In genomic region chr17:64174686-64175456, GRCh38 we compare ENCODE assay signal across 1 cellular context.
TF ChIP-seq lines count a peak whose summit lies in the region.

No MANE protein-coding gene starts in this region.

TF ChIP-seq in IMR-90, 13 proteins besides CTCF, POLR2A, EP300 and RAD21 (continued from another document):
- TF ChIP-seq USF2 (IDR thresholded peaks at IDR 0.05; ENCODE audit: low read depth, low read length) (no peak), RFX5 (IDR thresholded peaks at IDR 0.05; ENCODE audit: low read depth, low read length) (no peak), MAZ (IDR thresholded peaks at IDR 0.05; ENCODE audit: borderline replicate concordance, low read depth, low read length) (no peak), CEBPB (IDR thresholded peaks at IDR 0.05; ENCODE audit: low read depth, low read length) (no peak), BHLHE40 (IDR thresholded peaks at IDR 0.05; ENCODE audit: low read depth, low read length) (peak; percentile 36; the same call in 1 of the 2 replicates), MXI1 (IDR thresholded peaks at IDR 0.05; ENCODE audit: borderline replicate concordance, low read depth, low read length) (no peak), SMC3 (IDR thresholded peaks at IDR 0.05; ENCODE audit: low read depth, low read length) (no peak), MAFK (IDR thresholded peaks at IDR 0.05; ENCODE audit: low read depth, low read length) (peak; percentile 47; the same call in 1 of the 2 replicates), RCOR1 (IDR thresholded peaks at IDR 0.05; ENCODE audit: insufficient replicate concordance, low read length) (no peak), CHD1 (IDR thresholded peaks at IDR 0.05; ENCODE audit: low read depth, low read length) (no peak)
- TF ChIP-seq, protein P1, sequence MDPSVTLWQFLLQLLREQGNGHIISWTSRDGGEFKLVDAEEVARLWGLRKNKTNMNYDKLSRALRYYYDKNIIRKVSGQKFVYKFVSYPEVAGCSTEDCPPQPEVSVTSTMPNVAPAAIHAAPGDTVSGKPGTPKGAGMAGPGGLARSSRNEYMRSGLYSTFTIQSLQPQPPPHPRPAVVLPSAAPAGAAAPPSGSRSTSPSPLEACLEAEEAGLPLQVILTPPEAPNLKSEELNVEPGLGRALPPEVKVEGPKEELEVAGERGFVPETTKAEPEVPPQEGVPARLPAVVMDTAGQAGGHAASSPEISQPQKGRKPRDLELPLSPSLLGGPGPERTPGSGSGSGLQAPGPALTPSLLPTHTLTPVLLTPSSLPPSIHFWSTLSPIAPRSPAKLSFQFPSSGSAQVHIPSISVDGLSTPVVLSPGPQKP (IDR thresholded peaks at IDR 0.05; ENCODE audit: borderline replicate concordance, low read depth, low read length): no peak
